1 cellular context compared by ENCODE assay signal in genomic region chr3:150538324-150539208, GRCh38.
TF ChIP-seq lines count a peak whose summit lies in the region.

No MANE protein-coding gene starts in this region.

TF ChIP-seq in IMR-90, 13 proteins besides CTCF, POLR2A, EP300 and RAD21:
- TF ChIP-seq SMC3 (IDR thresholded peaks at IDR 0.05; ENCODE audit: low read depth, low read length) (no peak), BHLHE40 (IDR thresholded peaks at IDR 0.05; ENCODE audit: low read depth, low read length) (no peak), USF2 (IDR thresholded peaks at IDR 0.05; ENCODE audit: low read depth, low read length) (no peak), FOS (IDR thresholded peaks at IDR 0.05; ENCODE audit: low read depth, low read length) (no peak), ELK1 (IDR thresholded peaks at IDR 0.05; ENCODE audit: borderline replicate concordance, low read depth, low read length) (no peak), CHD1 (IDR thresholded peaks at IDR 0.05; ENCODE audit: low read depth, low read length) (no peak), CEBPB (IDR thresholded peaks at IDR 0.05; ENCODE audit: low read depth, low read length) (no peak), RFX5 (IDR thresholded peaks at IDR 0.05; ENCODE audit: low read depth, low read length) (no peak), MAZ (IDR thresholded peaks at IDR 0.05; ENCODE audit: borderline replicate concordance, low read depth, low read length) (no peak), NFE2L2 (IDR thresholded peaks at IDR 0.05; ENCODE audit: low read depth, low read length) (no peak), RCOR1 (IDR thresholded peaks at IDR 0.05; ENCODE audit: insufficient replicate concordance, low read length) (no peak), MAFK (IDR thresholded peaks at IDR 0.05; ENCODE audit: low read depth, low read length) (no peak), MXI1 (IDR thresholded peaks at IDR 0.05; ENCODE audit: borderline replicate concordance, low read depth, low read length) (no peak)
